2 cellular contexts compared by ENCODE assay signal in the genomic region with DNA sequence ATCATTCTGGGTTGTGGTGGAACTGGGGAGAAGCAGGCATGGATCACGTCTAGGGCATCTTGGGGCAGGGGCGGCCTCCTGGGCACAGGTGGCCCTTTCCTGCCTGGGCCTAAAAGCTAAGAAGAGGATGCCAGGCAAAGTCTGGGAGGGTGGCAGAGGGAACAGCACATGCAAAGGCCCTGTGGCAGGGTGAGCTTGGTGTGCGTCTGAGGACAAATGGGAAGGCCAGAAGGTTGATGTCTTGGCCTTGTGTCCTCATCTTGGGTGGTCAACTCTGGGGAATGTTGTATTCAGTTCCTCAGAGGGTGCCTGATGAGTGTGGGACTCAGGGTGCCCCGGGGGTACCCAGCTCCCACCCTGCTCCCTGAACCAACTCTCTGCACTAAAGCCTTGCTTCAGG.
TF ChIP-seq lines count a peak whose summit lies in the region.

No MANE protein-coding gene starts in this region.

TF ChIP-seq in HEK293, 187 proteins besides CTCF, POLR2A, EP300 and RAD21:
- TF ChIP-seq ZNF221 (tag by site-specific recombination; IDR thresholded peaks at IDR 0.05; ENCODE audit: borderline replicate concordance) (no peak), ZNF513 (tag by site-specific recombination; IDR thresholded peaks at IDR 0.05) (no peak), ZNF114 (tag by site-specific recombination; IDR thresholded peaks at IDR 0.05) (no peak), HOXD13 (CRISPR knock-in tag; IDR thresholded peaks at IDR 0.05; ENCODE audit: borderline replicate concordance) (no peak), AEBP2 (tag by site-specific recombination; IDR thresholded peaks at IDR 0.05; ENCODE audit: borderline replicate concordance) (no peak), ZNF16 (tag by site-specific recombination; IDR thresholded peaks at IDR 0.05; ENCODE audit: low read depth) (no peak), ZNF623 (tag by site-specific recombination; IDR thresholded peaks at IDR 0.05) (peak; percentile 97), MEIS1 (CRISPR knock-in tag; IDR thresholded peaks at IDR 0.05; ENCODE audit: borderline replicate concordance) (no peak)
TF ChIP-seq in HEK293: peak in this region for 1.

TF ChIP-seq in H1, 55 proteins besides CTCF, POLR2A, EP300 and RAD21:
- TF ChIP-seq GTF2F1 (IDR thresholded peaks at IDR 0.05; ENCODE audit: borderline replicate concordance, low read depth, low read length) = no peak
- TF ChIP-seq KDM1A (IDR thresholded peaks at IDR 0.05; ENCODE audit: borderline replicate concordance, low read length) = peak; percentile 43; the same call in 1 of the 2 replicates
